15 cellular contexts compared by ENCODE assay signal in genomic region chr15:69154684-69155083, GRCh38. TPM values are rescaled to one million over a fixed set of nuclear protein-coding genes. Genes with fewer than 3 reads are reported as not detected.
A peak's percentile ranks its signal among the peaks of the same experiment; 100 is the strongest.
DNase-seq lines count a peak whose midpoint lies in the region; ATAC-seq and TF ChIP-seq lines count a peak whose summit lies in the region.
"Had no signal": no experiment of that assay in that cellular context is flagged by ENCODE, and none has a peak within 500 bp of the region (broad histone marks: within the 10 kb centered on the region; RNA-seq: fewer than 3 reads in every experiment).

No MANE protein-coding gene starts in this region.

- in situ Hi-C loops in mammary epithelial cell (cut with MboI; ENCODE audit: low sequenced_read_pairs in 2 of 2), result no loop called here

- peak; percentile 64 for DNase-seq in AG08395 (ENCODE audit: low spot score)
- peak; percentile 55 for DNase-seq in HS-5 (ENCODE audit: low read depth)
- DNase-seq in mammary epithelial cell, result peak; percentile 28
- peak; percentile 92 for DNase-seq in iris pigment epithelial cell (ENCODE audit: low read depth)
- DNase-seq in NAMALWA (ENCODE audit: low spot score), result no peak
- no peak for DNase-seq in activated gamma-delta T cell treated with Interleukin-2 at 50 U/mL for 16 hours
- no peak for DNase-seq in tibial artery
- DNase-seq: activated T-cell treated with anti-CD3 and anti-CD28 coated beads for 4 hours; CD4-positive, CD25-positive, alpha-beta regulatory T cell; GF-D8; Karpas-422; kidney; NCI-H2171 treated with DMSO at 0.1 percent for 48 hours had no signal

- no peak for ATAC-seq in GM21717 (IDR thresholded peaks at IDR 0.05; ENCODE audit: unreplicated experiment)

- BruUV-seq in mammary epithelial cell (replicated peaks; lab: Mats Ljungman, UMichigan), result no TSS peak

- H3K79me2 ChIP-seq in mammary epithelial cell (ENCODE audit: insufficient read depth, low read length), result no peaks in the 10 kb centered on the region

- no peaks in the 10 kb centered on the region for H3K27me3 ChIP-seq in mammary epithelial cell (ENCODE audit: insufficient read depth, low read length)
- peaks cover 0 to 10% of the 10 kb centered on the region in 2 donors for H3K27me3 ChIP-seq in tibial artery
- H3K27me3 ChIP-seq: ascending aorta had no signal

- H3K36me3 ChIP-seq in mammary epithelial cell (ENCODE audit: insufficient read depth, low read length), result no peaks in the 10 kb centered on the region
- H3K36me3 ChIP-seq in tibial artery, result no peaks in the 10 kb centered on the region
- H3K36me3 ChIP-seq: ascending aorta had no signal

- dilution Hi-C loops in mammary epithelial cell (cut with HindIII; ENCODE audit: low sequenced_read_pairs), result no loop called here

- WGBS in mammary epithelial cell (ENCODE audit: low coverage, missing lambda C conversion rate), result 65% methylated on average over 3 of the region's 4 CpGs

- no peaks in the 10 kb centered on the region for H3K9me3 ChIP-seq in mammary epithelial cell (replicated peaks; ENCODE audit: insufficient read depth, low read length)
- H3K9me3 ChIP-seq in tibial artery, result no peaks in the 10 kb centered on the region
- H3K9me3 ChIP-seq: ascending aorta had no signal

- H4K20me1 ChIP-seq in mammary epithelial cell (ENCODE audit: insufficient read depth, low read length), result no peaks in the 10 kb centered on the region

- no peak overlapping the region for H3K4me3 ChIP-seq in mammary epithelial cell (replicated peaks in 1 of 3; ENCODE audit: insufficient read depth in 1 of 3, low read depth in 2 of 3, low read length in 3 of 3)
- no peak overlapping the region for H3K4me3 ChIP-seq in tibial artery
- H3K4me3 ChIP-seq: ascending aorta had no signal

- H3K27ac ChIP-seq in mammary epithelial cell (ENCODE audit: insufficient read depth, low read depth, low read length), result no peak overlapping the region
- H3K27ac ChIP-seq in tibial artery, result no peak overlapping the region
- H3K27ac ChIP-seq: ascending aorta had no signal

- H3K4me1 ChIP-seq in mammary epithelial cell (ENCODE audit: insufficient read depth, low read length) (peaks cover 18% of the 10 kb centered on the region), tibial artery (peaks cover 0 to 1% (median 0%) of the 10 kb centered on the region in 4 donors)
- H3K4me1 ChIP-seq: ascending aorta had no signal

- H3K4me2 ChIP-seq in mammary epithelial cell (ENCODE audit: insufficient read depth, low read depth, low read length), result no peak overlapping the region

- intact Hi-C loops in mammary epithelial cell (cut with micrococcal nuclease), result no loop called here
- intact Hi-C loops in tibial artery (cut with DNase I; ENCODE audit: low total_unique reads), result loop anchor here (10.0 kb wide), 1 partner anchor 240 kb away; no protein-coding TSS in a partner anchor

- H2AFZ ChIP-seq in mammary epithelial cell (ENCODE audit: low read depth, low read length), result peak overlapping the region; percentile 52

- CTCF ChIA-PET in mammary epithelial cell (lab: Charles Lee; ENCODE audit: low non-redundant PET), result no interaction called here

- TF ChIP-seq CTCF in mammary epithelial cell (conservative IDR thresholded peaks at IDR 0.05 in 1 of 2, IDR thresholded peaks at IDR 0.05 in 1 of 2; ENCODE audit: extremely low read depth in 1 of 2, insufficient read depth in 1 of 2, low read depth in 1 of 2, low read length in 2 of 2), result no peak
- TF ChIP-seq CTCF in tibial artery (IDR thresholded peaks at IDR 0.05), result no peak

- H3K9ac ChIP-seq in mammary epithelial cell (ENCODE audit: insufficient read depth, low read length), result no peak overlapping the region

RNA-seq across cellular contexts. Expression of gene GLCE, which starts 5.8 kb away (rescaled TPM):
- total RNA-seq in mammary epithelial cell, result 10 to 100 TPM in 1 of 2 donors, 1 to 10 TPM in 1; 10.0 to 18.7 TPM
- 12.8 TPM for polyA plus RNA-seq in mammary epithelial cell
- polyA minus RNA-seq in mammary epithelial cell, result 7.9 TPM

Comparison
In these comparisons a context has a peak if more than half of its experiments do, and no peak if none do; other contexts are left out.
1. DNase-seq: peak in AG08395 (single experiment), HS-5 (single experiment), mammary epithelial cell (single experiment) and iris pigment epithelial cell (single experiment); none in NAMALWA (single experiment), activated gamma-delta T cell treated with Interleukin-2 at 50 U/mL for 16 hours (single experiment) and tibial artery (0 of 2).